9 cellular contexts compared by ENCODE assay signal in the genomic region with DNA sequence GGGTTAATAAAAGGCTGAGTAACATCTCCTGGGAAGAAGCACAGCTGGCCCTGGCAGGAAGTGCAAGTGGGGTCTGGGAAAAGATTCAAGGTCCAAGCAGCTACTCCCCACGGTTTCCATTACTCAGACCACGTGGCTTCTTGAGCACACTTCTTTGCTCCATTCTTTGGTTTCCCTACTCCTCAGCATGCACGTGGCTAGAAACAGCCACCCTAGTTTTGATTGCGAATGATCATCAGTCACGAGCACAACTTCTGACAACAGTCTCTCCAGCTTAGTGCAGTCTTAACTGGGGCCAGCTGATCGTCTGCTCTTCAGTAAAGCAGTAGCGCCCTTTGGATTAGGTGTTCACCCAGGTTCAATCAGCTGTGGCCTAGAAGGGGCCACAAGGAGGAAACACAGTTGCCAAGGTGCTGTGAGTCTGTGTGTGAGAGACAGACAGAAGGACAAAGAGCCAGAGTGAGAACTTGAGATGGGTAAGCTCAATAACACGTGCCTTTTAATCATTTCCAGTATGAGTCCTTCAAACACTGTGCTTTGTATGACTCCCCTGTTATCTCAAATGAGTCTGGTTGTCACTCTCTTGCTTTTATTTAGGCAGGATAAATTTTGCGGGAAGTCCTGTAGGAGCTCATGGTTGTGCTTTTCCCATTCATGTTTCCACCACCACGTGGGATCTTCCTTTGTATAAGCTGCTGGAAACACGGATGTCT. TPM values are rescaled to one million over a fixed set of nuclear protein-coding genes. Genes with fewer than 3 reads are reported as not detected.
DNase-seq lines count a peak whose midpoint lies in the region; ATAC-seq and TF ChIP-seq lines count a peak whose summit lies in the region.
"Had no signal": no experiment of that assay in that cellular context is flagged by ENCODE, and none has a peak within 500 bp of the region (broad histone marks: within the 10 kb centered on the region; RNA-seq: fewer than 3 reads in every experiment).

No MANE protein-coding gene starts in this region.

- H3K9me3 ChIP-seq in mesodermal cell (ENCODE audit: control insufficient read depth, low read length): peaks cover 8% of the 10 kb centered on the region
- H3K9me3 ChIP-seq in aorta (ENCODE audit: control insufficient read depth, low read length): no peaks in the 10 kb centered on the region

- no peaks in the 10 kb centered on the region for H3K36me3 Mint-ChIP-seq in natural killer cell
- H3K36me3 Mint-ChIP-seq in natural killer cell treated with Interleukin-12 subunit alpha and Interleukin-12 subunit beta and Interleukin-15 and Interleukin-18, amount 100 ng/mL, for 72 hours: no peaks in the 10 kb centered on the region

- H3K27me3 ChIP-seq in aorta (ENCODE audit: control insufficient read depth in 1 of 2, insufficient read depth in 2 of 2, low read length in 1 of 2): no peaks in the 10 kb centered on the region
- H3K27me3 ChIP-seq in foreskin keratinocyte: no peaks in the 10 kb centered on the region

- WGBS in mesodermal cell (ENCODE audit: insufficient coverage in 2 of 2), 2 experiments: 62% methylated on average over 11 of the region's 11 CpGs
- WGBS in aorta, 2 donors: 61 to 66% methylated on average over 11 of the region's 11 CpGs

- H3K27ac ChIP-seq in coronary artery (peak overlapping the region; percentile 94 to 95), mesodermal cell (ENCODE audit: low read depth, low read length, severe bottlenecking) (peak overlapping the region; percentile 99), aorta (ENCODE audit: low read depth in 1 of 2, low read length in 2 of 2) (peak overlapping the region in 1 of 2 donors; percentile 89), foreskin keratinocyte (no peak overlapping the region)

- TF ChIP-seq CTCF in natural killer cell (IDR thresholded peaks at IDR 0.05) (no peak), coronary artery (IDR thresholded peaks at IDR 0.05) (no peak), foreskin keratinocyte (conservative IDR thresholded peaks at IDR 0.05) (no peak)

- H3K4me1 Mint-ChIP-seq in natural killer cell: peaks cover 0 to 5% of the 10 kb centered on the region in 2 donors
- H3K4me1 Mint-ChIP-seq in natural killer cell treated with Interleukin-12 subunit alpha and Interleukin-12 subunit beta and Interleukin-15 and Interleukin-18, amount 100 ng/mL, for 72 hours (ENCODE audit: low read depth in 2 of 2): peaks cover 0 to 2% of the 10 kb centered on the region in 2 donors

- DNase-seq in natural killer cell: no peak
- no peak for DNase-seq in natural killer cell treated with Interleukin-12 subunit alpha and Interleukin-12 subunit beta and Interleukin-15 and Interleukin-18, amount 100 ng/mL, for 72 hours (ENCODE audit: low spot score)
- no peak for DNase-seq in coronary artery (ENCODE audit: low spot score)
- peak in 1 of 2 donors; percentile 54 for DNase-seq in aorta
- no peak for DNase-seq in left lobe of liver (ENCODE audit: low spot score)
- no peak for DNase-seq in NCI-H345 treated with DMSO at 0.1 percent for 48 hours (lab: John Stamatoyannopoulos, UW; ENCODE audit: unreplicated experiment)
- DNase-seq in foreskin keratinocyte: no peak

- H3K4me1 ChIP-seq in mesodermal cell (ENCODE audit: control insufficient read depth, insufficient read depth, low read length, poor library complexity, severe bottlenecking): peaks cover 11% of the 10 kb centered on the region
- H3K4me1 ChIP-seq in aorta (ENCODE audit: control insufficient read depth in 1 of 2, insufficient read depth in 2 of 2, low read length in 2 of 2): peaks cover 0 to 4% of the 10 kb centered on the region in 2 donors
- H3K4me1 ChIP-seq in foreskin keratinocyte: peaks cover 10% of the 10 kb centered on the region

- peak overlapping the region; percentile 80 for H3K4me3 ChIP-seq in coronary artery
- peak overlapping the region; percentile 52 for H3K4me3 ChIP-seq in mesodermal cell (ENCODE audit: extremely low read depth, insufficient read depth, low read length, poor library complexity, severe bottlenecking)
- H3K4me3 ChIP-seq in aorta (ENCODE audit: low read length in 2 of 2): no peak overlapping the region

- H3K27ac Mint-ChIP-seq in natural killer cell: no peak overlapping the region
- no peak overlapping the region for H3K27ac Mint-ChIP-seq in natural killer cell treated with Interleukin-12 subunit alpha and Interleukin-12 subunit beta and Interleukin-15 and Interleukin-18, amount 100 ng/mL, for 72 hours
- H3K27ac Mint-ChIP-seq: dendritic cell treated with granulocyte-macrophage colony-stimulating factor and Interleukin-4, amounts not matched to agents 40 ng/mL and 50 ng/mL, for 4 days had no signal

- no peaks in the 10 kb centered on the region for H3K9me3 Mint-ChIP-seq in natural killer cell
- no peaks in the 10 kb centered on the region for H3K9me3 Mint-ChIP-seq in natural killer cell treated with Interleukin-12 subunit alpha and Interleukin-12 subunit beta and Interleukin-15 and Interleukin-18, amount 100 ng/mL, for 72 hours
- H3K9me3 Mint-ChIP-seq: dendritic cell treated with granulocyte-macrophage colony-stimulating factor and Interleukin-4, amounts not matched to agents 40 ng/mL and 50 ng/mL, for 4 days had no signal

- intact Hi-C loops in natural killer cell (cut with micrococcal nuclease) (no loop called here), aorta (cut with DNase I) (loop anchor here (2.0 to 5.0 kb wide), 2 partner anchors 36 to 56 kb away; no protein-coding TSS in a partner anchor)

- H3K4me3 Mint-ChIP-seq in natural killer cell: peak overlapping the region; percentile 28
- no peak overlapping the region for H3K4me3 Mint-ChIP-seq in natural killer cell treated with Interleukin-12 subunit alpha and Interleukin-12 subunit beta and Interleukin-15 and Interleukin-18, amount 100 ng/mL, for 72 hours
- H3K4me3 Mint-ChIP-seq: dendritic cell treated with granulocyte-macrophage colony-stimulating factor and Interleukin-4, amounts not matched to agents 40 ng/mL and 50 ng/mL, for 4 days had no signal

- ATAC-seq in natural killer cell: no peak
- ATAC-seq in natural killer cell treated with Interleukin-12 subunit alpha and Interleukin-12 subunit beta and Interleukin-15 and Interleukin-18, amount 100 ng/mL, for 72 hours: no peak
- peak; percentile 52 for ATAC-seq in aorta (ENCODE audit: low FRiP score)
- no peak for ATAC-seq in left lobe of liver
- no peak for ATAC-seq in foreskin keratinocyte

- H3K36me3 ChIP-seq in mesodermal cell (ENCODE audit: control insufficient read depth, insufficient read depth, low read length): peaks cover 26% of the 10 kb centered on the region
- H3K36me3 ChIP-seq in aorta (ENCODE audit: control insufficient read depth in 1 of 2, insufficient read depth in 2 of 2, low read length in 1 of 2): no peaks in the 10 kb centered on the region

- peaks cover 46 to 66% of the 10 kb centered on the region in 2 donors for H3K27me3 Mint-ChIP-seq in natural killer cell (ENCODE audit: low read depth in 2 of 2)
- H3K27me3 Mint-ChIP-seq in natural killer cell treated with Interleukin-12 subunit alpha and Interleukin-12 subunit beta and Interleukin-15 and Interleukin-18, amount 100 ng/mL, for 72 hours: peaks cover 44 to 50% of the 10 kb centered on the region in 2 donors

RNA-seq across cellular contexts. Expression of a gene that starts 1.0 kb away (rescaled TPM):
- 1 to 10 TPM in 1 of 3 donors, under 1 TPM in 1, not detected in 1; 0.07 to 1.0 TPM for total RNA-seq in natural killer cell
- total RNA-seq in natural killer cell treated with Interleukin-12 subunit alpha and Interleukin-12 subunit beta and Interleukin-15 and Interleukin-18, amount 100 ng/mL, for 72 hours: not detected
- polyA plus RNA-seq in mesodermal cell (2013, experiment 1 of 2): 62.0 TPM
- polyA plus RNA-seq in mesodermal cell (2013, experiment 2 of 2): 63.3 TPM
- 100 to 1,000 TPM; 137 to 159 TPM for total RNA-seq in aorta
- 10 to 100 TPM; 30.4 to 50.6 TPM for polyA plus RNA-seq in aorta
- total RNA-seq in left lobe of liver: 22.4 TPM
- total RNA-seq in foreskin keratinocyte: 22.2 TPM in 2 replicates
- 17.1 and 20.3 TPM in 2 replicates for polyA plus RNA-seq in foreskin keratinocyte

Comparison
In these comparisons a context has a peak if more than half of its experiments do, and no peak if none do; other contexts are left out.
1. H3K4me3 ChIP-seq: peak in coronary artery (single experiment) and mesodermal cell (single experiment); none in aorta (0 of 2).
2. RNA of a gene that starts 1.0 kb away (total RNA-seq): 137 to 159 TPM in aorta, 22.4 TPM in left lobe of liver (single experiment) and 22.2 TPM in foreskin keratinocyte; 0.07 to 1.0 TPM in natural killer cell and not detected in natural killer cell treated with Interleukin-12 subunit alpha and Interleukin-12 subunit beta and Interleukin-15 and Interleukin-18, amount 100 ng/mL, for 72 hours; every median in the first group is over 10 times any median in the second.